ENCODE assay signal across 9 cellular contexts in genomic region chr1:145994391-145995120, GRCh38. TPM values are rescaled to one million over a fixed set of nuclear protein-coding genes. Genes with fewer than 3 reads are reported as not detected.
A peak's percentile ranks its signal among the peaks of the same experiment; 100 is the strongest.
DNase-seq lines count a peak whose midpoint lies in the region; ATAC-seq, FAIRE-seq and TF ChIP-seq lines count a peak whose summit lies in the region.
"Had no signal": no experiment of that assay in that cellular context is flagged by ENCODE, and none has a peak within 500 bp of the region (broad histone marks: within the 10 kb centered on the region; RNA-seq: fewer than 3 reads in every experiment).

No MANE protein-coding gene starts in this region.

- peak overlapping the region; percentile 99 for H3K27ac Mint-ChIP-seq in T-helper 1 cell treated with Interleukin-12 subunit alpha and Interleukin-12 subunit beta and Interleukin-4 antibody, amounts not matched to agents 30 μg/mL and 1 μg/mL, for 36 hours
- no peak overlapping the region for H3K27ac Mint-ChIP-seq in neural crest cell (ENCODE audit: unreplicated experiment)

- peak overlapping the region; percentile 63 for H3K4me3 ChIP-seq in H7 (ENCODE audit: insufficient read depth, low read depth, low read length)
- peak overlapping the region; percentile 62 to 98 (median 85) for H3K4me3 ChIP-seq in dorsolateral prefrontal cortex

- H3K9me3 Mint-ChIP-seq in T-helper 1 cell treated with Interleukin-12 subunit alpha and Interleukin-12 subunit beta and Interleukin-4 antibody, amounts not matched to agents 30 μg/mL and 1 μg/mL, for 36 hours = no peaks in the 10 kb centered on the region
- H3K9me3 Mint-ChIP-seq in neural crest cell = no peaks in the 10 kb centered on the region

- TF ChIP-seq CTCF in dorsolateral prefrontal cortex (IDR thresholded peaks at IDR 0.05 in 54 of 56, conservative IDR thresholded peaks at IDR 0.05 in 2 of 56; ENCODE audit: low read depth in 1 of 56, partially characterized antibody in 56 of 56) (no peak), neural crest cell (conservative IDR thresholded peaks at IDR 0.05) (no peak)

- DNase-seq in H7 (no peak), dorsolateral prefrontal cortex (no peak), neural crest cell (ENCODE audit: low read depth, low spot score) (no peak), SKM-1 (lab: John Stamatoyannopoulos, UW; ENCODE audit: unreplicated experiment) (no peak), urothelium cell line (ENCODE audit: low spot score) (no peak)

- H3K36me3 ChIP-seq in H7 (replicated peaks; ENCODE audit: control insufficient read depth, insufficient read depth, low read length) = peaks cover 22% of the 10 kb centered on the region

- peaks cover 51% of the 10 kb centered on the region for H3K4me1 Mint-ChIP-seq in T-helper 1 cell treated with Interleukin-12 subunit alpha and Interleukin-12 subunit beta and Interleukin-4 antibody, amounts not matched to agents 30 μg/mL and 1 μg/mL, for 36 hours (ENCODE audit: low read depth)
- peaks cover 52% of the 10 kb centered on the region for H3K4me1 Mint-ChIP-seq in neural crest cell

- no peaks in the 10 kb centered on the region for H3K27me3 Mint-ChIP-seq in T-helper 1 cell treated with Interleukin-12 subunit alpha and Interleukin-12 subunit beta and Interleukin-4 antibody, amounts not matched to agents 30 μg/mL and 1 μg/mL, for 36 hours (ENCODE audit: low read depth)
- no peaks in the 10 kb centered on the region for H3K27me3 Mint-ChIP-seq in neural crest cell (ENCODE audit: low read depth)

- intact Hi-C loops in dorsolateral prefrontal cortex (cut with DNase I) = loop anchor here in 1 of 2 donors (1.0 kb wide), 1 partner anchor 17 kb away; no protein-coding TSS in a partner anchor

- H3K4me3 Mint-ChIP-seq in T-helper 1 cell treated with Interleukin-12 subunit alpha and Interleukin-12 subunit beta and Interleukin-4 antibody, amounts not matched to agents 30 μg/mL and 1 μg/mL, for 36 hours = peak overlapping the region; percentile 98
- peak overlapping the region; percentile 96 for H3K4me3 Mint-ChIP-seq in neural crest cell

- H3K36me3 Mint-ChIP-seq in T-helper 1 cell treated with Interleukin-12 subunit alpha and Interleukin-12 subunit beta and Interleukin-4 antibody, amounts not matched to agents 30 μg/mL and 1 μg/mL, for 36 hours (ENCODE audit: low read depth) = peaks cover 49% of the 10 kb centered on the region
- H3K36me3 Mint-ChIP-seq in neural crest cell (ENCODE audit: low read depth) = peaks cover 29% of the 10 kb centered on the region

- H3K27me3 ChIP-seq in H7 (ENCODE audit: control insufficient read depth, insufficient read depth, low read length) (peaks cover 2% of the 10 kb centered on the region; the same call in 1 of the 2 replicates), dorsolateral prefrontal cortex (no peaks in the 10 kb centered on the region)

- ATAC-seq in GM21723 (IDR thresholded peaks at IDR 0.05; ENCODE audit: unreplicated experiment) = no peak
- ATAC-seq in HG02798 (IDR thresholded peaks at IDR 0.05; ENCODE audit: poor library complexity, unreplicated experiment) = no peak

- no peak for FAIRE-seq in urothelium cell line (lab: Jason Lieb, UNC)

- peak overlapping the region in 58 of 59 donors; percentile 9 to 100 (median 98) for H3K27ac ChIP-seq in dorsolateral prefrontal cortex

RNA-seq across cellular contexts. Expression of gene TXNIP, which starts 1.8 kb away (rescaled TPM):
- total RNA-seq in H7 (2014; rRNA removed; shearing (Covaris generic)) = 24.6 and 90.7 TPM in 2 replicates
- total RNA-seq in dorsolateral prefrontal cortex = 100 to 1,000 TPM in 98 of 120 experiments, 10 to 100 TPM in 22; 36.4 to 580 (median 158) TPM
- total RNA-seq in neural crest cell = 83.5 and 90.8 TPM in 2 replicates

RNA-seq across cellular contexts. Expression of gene HJV, which starts 27.0 kb away (rescaled TPM):
- total RNA-seq in H7 (2014; rRNA removed; shearing (Covaris generic)) = 0.24 and 1.2 TPM in 2 replicates
- total RNA-seq in dorsolateral prefrontal cortex (1 to 10 TPM in 3 of 120 experiments, under 1 TPM in 39, not detected in 78; 0.20 to 1.2 (median 0.42) TPM), neural crest cell (not detected in 2 replicates)
- total RNA-seq: T-helper 1 cell treated with Interleukin-12 subunit alpha and Interleukin-12 subunit beta and Interleukin-4 antibody, amounts not matched to agents 30 ng/mL and 1 ng/mL, for 36 hours had no signal

RNA-seq across cellular contexts. Expression of gene POLR3GL, which starts 30.1 kb away (rescaled TPM):
- total RNA-seq in H7 (2014; rRNA removed; shearing (Covaris generic)) = 6.3 and 11.6 TPM in 2 replicates
- 10 to 100 TPM; 13.1 to 24.6 (median 19.0) TPM for total RNA-seq in dorsolateral prefrontal cortex
- total RNA-seq in neural crest cell = 14.6 and 15.5 TPM in 2 replicates

RNA-seq across cellular contexts. Expression of gene ANKRD34A, which starts 30.2 kb away (rescaled TPM):
- 0.52 and 0.62 TPM in 2 replicates for total RNA-seq in H7 (2014; rRNA removed; shearing (Covaris generic))
- total RNA-seq in dorsolateral prefrontal cortex (10 to 100 TPM; 13.4 to 48.3 (median 29.4) TPM), neural crest cell (0.49 and 1.2 TPM in 2 replicates)

RNA-seq across cellular contexts. Expression of gene LIX1L, which starts 36.7 kb away (rescaled TPM):
- total RNA-seq in H7 (2014; rRNA removed; shearing (Covaris generic)) = 23.0 and 24.3 TPM in 2 replicates
- total RNA-seq in dorsolateral prefrontal cortex (10 to 100 TPM; 10.5 to 32.8 (median 17.8) TPM), neural crest cell (36.0 and 37.5 TPM in 2 replicates)
